17 cellular contexts compared by ENCODE assay signal in genomic region chr2:111978452-111979170, GRCh38.
"Had no signal": no experiment of that assay in that cellular context is flagged by ENCODE, and none has a peak within 500 bp of the region (broad histone marks: within the 10 kb centered on the region; RNA-seq: fewer than 3 reads in every experiment).

No MANE protein-coding gene starts in this region.

- H3K4me3 Mint-ChIP-seq: IgD-negative memory B cell had no signal

- FAIRE-seq: K562 had no signal

- H3K4me3 ChIP-seq: K562 had no signal

- H3K27ac Mint-ChIP-seq: IgD-negative memory B cell had no signal

- ATAC-seq: K562, SK-N-SH treated with all-trans-retinoic acid at 6 μM for 48 hours had no signal

- DNase-seq: MV-4-11, NCI-H1048, NCI-H1105, NCI-H1417, NCI-H1436 treated with DMSO at 0.1 percent for 48 hours, NCI-H1694, NCI-H187 treated with DMSO at 0.1 percent for 48 hours, NCI-H2029 treated with DMSO at 0.1 percent for 48 hours, NCI-H345, NCI-H446 treated with DMSO at 0.1 percent for 48 hours, NCI-H510A treated with DMSO at 0.1 percent for 48 hours, NCI-H526, SHP77 had no signal

- H3K27ac ChIP-seq: RWPE1 had no signal
